ENCODE assay signal across 18 cellular contexts in genomic region chr12:27564612-27565213, GRCh38. TPM values are rescaled to one million over a fixed set of nuclear protein-coding genes. Genes with fewer than 3 reads are reported as not detected.
DNase-seq lines count a peak whose midpoint lies in the region; ATAC-seq and TF ChIP-seq lines count a peak whose summit lies in the region.
"Had no signal": no experiment of that assay in that cellular context is flagged by ENCODE, and none has a peak within 500 bp of the region (broad histone marks: within the 10 kb centered on the region; RNA-seq: fewer than 3 reads in every experiment).

No MANE protein-coding gene starts in this region.

- H3K79me2 ChIP-seq in SK-N-SH (ENCODE audit: insufficient read depth) = peaks cover 99% of the 10 kb centered on the region

- no peak for TF ChIP-seq CTCF in SK-N-SH (IDR thresholded peaks at IDR 0.05)

- H3K9me3 ChIP-seq in SK-N-SH = no peaks in the 10 kb centered on the region

- POLR2A ChIA-PET in SK-N-SH (lab: Yijun Ruan, JAX) = no interaction called here

- H3K27ac ChIP-seq in SK-N-SH (ENCODE audit: low read depth in 2 of 2, low read length in 1 of 2) = peak overlapping the region in 1 of 2 experiments; percentile 82; a peak in 2 of 4 replicates
- H3K27ac ChIP-seq: C4-2B, cardiac muscle cell had no signal

- CTCF ChIA-PET in SK-N-SH (lab: Yijun Ruan, JAX) = no interaction called here

- no peak for TF ChIP-seq RAD21 in SK-N-SH (IDR thresholded peaks at IDR 0.05; ENCODE audit: low read length)

- H3K4me1 ChIP-seq in SK-N-SH (ENCODE audit: control insufficient read depth in 1 of 2, insufficient read depth in 2 of 2, low read depth in 1 of 2, low read length in 1 of 2) = peaks cover 5 to 24% of the 10 kb centered on the region in 2 experiments

- ATAC-seq in esophagus mucosa = peak; percentile 63
- no peak for ATAC-seq in GM19351 (IDR thresholded peaks at IDR 0.05; ENCODE audit: unreplicated experiment)
- no peak for ATAC-seq in HG02884 (IDR thresholded peaks at IDR 0.05; ENCODE audit: unreplicated experiment)
- ATAC-seq: activated CD8-positive, alpha-beta memory T cell treated with anti-CD3 and anti-CD28 coated beads, Interleukin-2, amount 10 ng/mL, durations not matched to agents 7 days and 5 days had no signal

- peaks cover 16% of the 10 kb centered on the region for H3F3A ChIP-seq in SK-N-SH (replicated peaks; ENCODE audit: insufficient read depth)

- no peak overlapping the region for H2AFZ ChIP-seq in SK-N-SH (ENCODE audit: low read depth)

- peak; percentile 69 for DNase-seq in EH (ENCODE audit: low read depth)
- no peak for DNase-seq in SK-N-SH
- DNase-seq in pons (ENCODE audit: low spot score) = peak; percentile 64
- no peak for DNase-seq in NCI-H1105 treated with DMSO at 0.1 percent for 48 hours (lab: John Stamatoyannopoulos, UW)
- no peak for DNase-seq in posterior vena cava (ENCODE audit: low spot score)
- DNase-seq: activated CD8-positive, alpha-beta memory T cell treated with anti-CD3 and anti-CD28 coated beads, Interleukin-2, amount 10 ng/mL, durations not matched to agents 7 days and 5 days; activated naive CD4-positive, alpha-beta T cell treated with anti-CD3 and anti-CD28 coated beads, Interleukin-2, amount 50 U/mL, for 16 hours; immature natural killer cell; NCI-H1930; NCI-H526 treated with DMSO at 0.1 percent for 48 hours; right cardiac atrium; stimulated activated CD4-positive, alpha-beta T cell treated with anti-CD3 and anti-CD28 coated beads, Interleukin-4, amount 100 ng/mL, for 24 hours; stimulated activated naive B cell treated with anti-CD40 and anti-IgM and Interleukin-4, amounts not matched to agents 10 μg/mL and 1 μg/mL and 100 μg/mL, for 72 hours had no signal

- peak overlapping the region; percentile 50; the same call in 1 of the 2 replicates for H3K9ac ChIP-seq in SK-N-SH

- no peak for TF ChIP-seq EP300 in SK-N-SH (IDR thresholded peaks at IDR 0.05; ENCODE audit: borderline replicate concordance in 1 of 2, low read depth in 1 of 2, low read length in 1 of 2)

- H3K27me3 ChIP-seq in SK-N-SH (ENCODE audit: insufficient read depth) = no peaks in the 10 kb centered on the region
- H3K27me3 ChIP-seq: cardiac muscle cell had no signal

- peaks cover 0 to 10% of the 10 kb centered on the region in 2 experiments for H3K36me3 ChIP-seq in SK-N-SH (replicated peaks in 1 of 2; ENCODE audit: control insufficient read depth in 1 of 2, insufficient read depth in 2 of 2, low read length in 1 of 2)
- H3K36me3 ChIP-seq: cardiac muscle cell had no signal

- intact Hi-C loops in posterior vena cava (cut with DNase I) = no loop called here

- 53% methylated on average over 9 of the region's 9 CpGs for WGBS in SK-N-SH (ENCODE audit: low lambda C conversion rate)

- H3K4me3 ChIP-seq in SK-N-SH (ENCODE audit: low read depth in 2 of 2, low read length in 1 of 2) = no peak overlapping the region
- H3K4me3 ChIP-seq: cardiac muscle cell had no signal

- no peaks in the 10 kb centered on the region for H4K20me1 ChIP-seq in SK-N-SH (ENCODE audit: insufficient read depth)

- no peaks in the 10 kb centered on the region for H3K9me2 ChIP-seq in SK-N-SH

- peak overlapping the region; percentile 66 for H3K4me2 ChIP-seq in SK-N-SH

TF ChIP-seq in SK-N-SH, 30 proteins besides CTCF, POLR2A, EP300 and RAD21 (continues in another document):
- no peak for TF ChIP-seq NFIC (IDR thresholded peaks at IDR 0.05; ENCODE audit: borderline replicate concordance)
- no peak for TF ChIP-seq MEF2A (IDR thresholded peaks at IDR 0.05; ENCODE audit: borderline replicate concordance, low read depth)
- no peak for TF ChIP-seq TAF1 (IDR thresholded peaks at IDR 0.05; ENCODE audit: borderline replicate concordance, low read depth, low read length)
- TF ChIP-seq, protein P1, sequence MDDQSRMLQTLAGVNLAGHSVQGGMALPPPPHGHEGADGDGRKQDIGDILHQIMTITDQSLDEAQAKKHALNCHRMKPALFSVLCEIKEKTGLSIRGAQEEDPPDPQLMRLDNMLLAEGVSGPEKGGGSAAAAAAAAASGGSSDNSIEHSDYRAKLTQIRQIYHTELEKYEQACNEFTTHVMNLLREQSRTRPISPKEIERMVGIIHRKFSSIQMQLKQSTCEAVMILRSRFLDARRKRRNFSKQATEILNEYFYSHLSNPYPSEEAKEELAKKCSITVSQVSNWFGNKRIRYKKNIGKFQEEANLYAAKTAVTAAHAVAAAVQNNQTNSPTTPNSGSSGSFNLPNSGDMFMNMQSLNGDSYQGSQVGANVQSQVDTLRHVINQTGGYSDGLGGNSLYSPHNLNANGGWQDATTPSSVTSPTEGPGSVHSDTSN (IDR thresholded peaks at IDR 0.05) = peak; percentile 65
- peak; percentile 26; the same call in 1 of the 2 replicates for TF ChIP-seq FOSL2 (IDR thresholded peaks at IDR 0.05; ENCODE audit: borderline replicate concordance, low read depth)
- TF ChIP-seq TCF12 (IDR thresholded peaks at IDR 0.05) = no peak
- no peak for TF ChIP-seq RCOR1 (IDR thresholded peaks at IDR 0.05; ENCODE audit: low read length)
- TF ChIP-seq REST (IDR thresholded peaks at IDR 0.05; ENCODE audit: low read depth, low read length) = no peak
- no peak for TF ChIP-seq ZBTB33 (IDR thresholded peaks at IDR 0.05; ENCODE audit: borderline replicate concordance, low read depth)
- TF ChIP-seq CHD2 (IDR thresholded peaks at IDR 0.05; ENCODE audit: low read length, partially characterized antibody) = no peak
- TF ChIP-seq, protein P2, sequence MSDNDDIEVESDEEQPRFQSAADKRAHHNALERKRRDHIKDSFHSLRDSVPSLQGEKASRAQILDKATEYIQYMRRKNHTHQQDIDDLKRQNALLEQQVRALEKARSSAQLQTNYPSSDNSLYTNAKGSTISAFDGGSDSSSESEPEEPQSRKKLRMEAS (IDR thresholded peaks at IDR 0.05; ENCODE audit: low read depth) = no peak
- TF ChIP-seq JUND (IDR thresholded peaks at IDR 0.05) = 0 out of 2 replicates have a peak, but pooled peaks have one; percentile 20
- no peak for TF ChIP-seq YY1 (IDR thresholded peaks at IDR 0.05; ENCODE audit: low read depth)
- TF ChIP-seq FOXJ3 (CRISPR knock-in tag; IDR thresholded peaks at IDR 0.05) = no peak
- TF ChIP-seq SIN3A (IDR thresholded peaks at IDR 0.05; ENCODE audit: borderline replicate concordance, low read depth, low read length) = no peak
- no peak for TF ChIP-seq TEAD4 (IDR thresholded peaks at IDR 0.05; ENCODE audit: borderline replicate concordance, insufficient read depth)
- no peak for TF ChIP-seq GABPA (IDR thresholded peaks at IDR 0.05; ENCODE audit: low read depth)
- no peak for TF ChIP-seq ELF1 (IDR thresholded peaks at IDR 0.05)
- TF ChIP-seq FOXM1 (IDR thresholded peaks at IDR 0.05; ENCODE audit: low read depth) = no peak
- no peak for TF ChIP-seq MXI1 (IDR thresholded peaks at IDR 0.05; ENCODE audit: low read depth, low read length)
- TF ChIP-seq NRF1 (IDR thresholded peaks at IDR 0.05; ENCODE audit: low read depth, low read length) = no peak
- TF ChIP-seq SMC3 (IDR thresholded peaks at IDR 0.05; ENCODE audit: low read depth, low read length) = no peak
- no peak for TF ChIP-seq POLR2AphosphoS5 (IDR thresholded peaks at IDR 0.05; ENCODE audit: low read depth, low read length)
- no peak for TF ChIP-seq RFX5 (IDR thresholded peaks at IDR 0.05; ENCODE audit: low read length)

RNA-seq across cellular contexts. Expression of gene PPFIBP1, which starts 40.7 kb away (rescaled TPM):
- polyA plus RNA-seq in SK-N-SH (2012; rRNA removed) = 55.0 and 74.3 TPM in 2 replicates
- polyA plus RNA-seq in SK-N-SH (2012; cell fraction: cytosol; rRNA removed) = 60.6 and 69.2 TPM in 2 replicates
- 89.8 and 149 TPM in 2 replicates for polyA plus RNA-seq in SK-N-SH (2012; cell fraction: nucleus; rRNA removed)
- 57.3 TPM for total RNA-seq in esophagus mucosa
- 100 to 1,000 TPM in 1 of 2 donors, 10 to 100 TPM in 1; 77.5 to 105 TPM for total RNA-seq in posterior vena cava

Comparison
In these comparisons a context has a peak if more than half of its experiments do, and no peak if none do; other contexts are left out.
1. DNase-seq: peak in EH (single experiment) and pons (single experiment); none in SK-N-SH (single experiment), NCI-H1105 treated with DMSO at 0.1 percent for 48 hours (single experiment) and posterior vena cava (single experiment).